Comparison of ENCODE assay signal across 23 cellular contexts in genomic region chr16:86085795-86086194, GRCh38.
A peak's percentile ranks its signal among the peaks of the same experiment; 100 is the strongest.
DNase-seq lines count a peak whose midpoint lies in the region; ATAC-seq, FAIRE-seq and TF ChIP-seq lines count a peak whose summit lies in the region.
"Had no signal": no experiment of that assay in that cellular context is flagged by ENCODE, and none has a peak within 500 bp of the region (broad histone marks: within the 10 kb centered on the region; RNA-seq: fewer than 3 reads in every experiment).

No MANE protein-coding gene starts in this region.

- H3K56ac ChIP-seq in IMR-90 (ENCODE audit: extremely low read depth, insufficient read depth, low read length): no peak overlapping the region

- H3K9me3 ChIP-seq in IMR-90 (ENCODE audit: control insufficient read depth, insufficient read depth, low read length): no peaks in the 10 kb centered on the region
- H3K9me3 ChIP-seq in K562 (replicated peaks; ENCODE audit: control insufficient read depth, insufficient read depth, low read depth, low read length): no peaks in the 10 kb centered on the region
- H3K9me3 ChIP-seq: Peyer's patch had no signal

- FAIRE-seq in K562 (lab: Jason Lieb, UNC): no peak
- FAIRE-seq: D721Med, GM12891 had no signal

- H3K79me1 ChIP-seq in IMR-90 (ENCODE audit: low read depth in 1 of 2, low read length in 2 of 2): no peaks in the 10 kb centered on the region

- ATAC-seq in IMR-90 (ENCODE audit: low read depth) (no peak), K562 (no peak; the same call in 2 of the 3 replicates), GM21619 (IDR thresholded peaks at IDR 0.05; ENCODE audit: unreplicated experiment) (no peak)
- ATAC-seq: Right ventricle myocardium inferior had no signal

- H3K9me1 ChIP-seq in IMR-90 (ENCODE audit: insufficient read depth, low read length) (no peaks in the 10 kb centered on the region), K562 (ENCODE audit: control insufficient read depth, insufficient read depth, low read length) (no peaks in the 10 kb centered on the region)

- POLR2A ChIA-PET in IMR-90 (lab: Charles Lee; ENCODE audit: unreplicated experiment): no interaction called here
- POLR2A ChIA-PET in K562 (lab: Yijun Ruan, JAX): interaction anchor here (0.8 kb wide), 1 partner anchor 12 kb away, joined by 3 read pairs; no protein-coding TSS in a partner anchor

- H2AFZ ChIP-seq in IMR-90 (replicated peaks; ENCODE audit: low read length, poor library complexity) (peak overlapping the region; percentile 65), K562 (ENCODE audit: low read depth, low read length) (no peak overlapping the region)

- DNase-seq in T-helper 2 cell treated with Interferon-gamma antibody and Interleukin-4, amounts not matched to agents 5 μg/mL and 100 μg/mL, for 36 hours (ENCODE audit: low spot score): no peak
- DNase-seq in T-helper 2 cell: no peak
- no peak for DNase-seq in IMR-90
- DNase-seq in K562 (ENCODE audit: extremely low read depth in 1 of 4, low spot score in 3 of 4): no peak
- peak; percentile 55 for DNase-seq in posterior vena cava (ENCODE audit: low spot score)
- DNase-seq in NCI-H1436 (lab: John Stamatoyannopoulos, UW): no peak
- DNase-seq in Ammon's horn (ENCODE audit: low spot score): no peak
- DNase-seq: 8988T; C1 segment of cervical spinal cord; CD8-positive, alpha-beta memory T cell; HFFc6; NCI-H146; NCI-H2029 treated with DMSO at 0.1 percent for 48 hours; NCI-H2171 treated with DMSO at 0.1 percent for 48 hours; NCI-H446 treated with DMSO at 0.1 percent for 48 hours; NCI-H69; NK-92 treated with Interleukin-12 subunit alpha and Interleukin-12 subunit beta, amount 100 ng/mL, for 24 hours had no signal

- in situ Hi-C loops in IMR-90 (cut with MboI; ENCODE audit: low sequenced_read_pairs): no loop called here
- in situ Hi-C loops in K562 (cut with MboI): no loop called here

- no peak overlapping the region for H3K18ac ChIP-seq in IMR-90 (ENCODE audit: low read depth, low read length)

- H3K36me3 Mint-ChIP-seq in T-helper 2 cell treated with Interferon-gamma antibody and Interleukin-4, amounts not matched to agents 5 μg/mL and 100 μg/mL, for 36 hours (ENCODE audit: low read depth): no peaks in the 10 kb centered on the region
- H3K36me3 Mint-ChIP-seq: CD8-positive, alpha-beta memory T cell had no signal

- no peak overlapping the region for H2BK20ac ChIP-seq in IMR-90 (ENCODE audit: low read depth, low read length)

- 0 out of 2 replicates have a peak overlapping the region, but pooled peaks have one; percentile 62 for H2AK5ac ChIP-seq in IMR-90 (ENCODE audit: low read depth, low read length)

- H3K4me1 Mint-ChIP-seq in T-helper 2 cell treated with Interferon-gamma antibody and Interleukin-4, amounts not matched to agents 5 μg/mL and 100 μg/mL, for 36 hours (ENCODE audit: low read depth): peaks cover 12% of the 10 kb centered on the region
- H3K4me1 Mint-ChIP-seq: CD8-positive, alpha-beta memory T cell had no signal

- H3K27ac Mint-ChIP-seq in T-helper 2 cell treated with Interferon-gamma antibody and Interleukin-4, amounts not matched to agents 5 μg/mL and 100 μg/mL, for 36 hours: peak overlapping the region; percentile 31
- H3K27ac Mint-ChIP-seq: CD8-positive, alpha-beta memory T cell; HFFc6 had no signal

- no peaks in the 10 kb centered on the region for H3K27me3 Mint-ChIP-seq in T-helper 2 cell treated with Interferon-gamma antibody and Interleukin-4, amounts not matched to agents 5 μg/mL and 100 μg/mL, for 36 hours (ENCODE audit: low read depth)

- H2BK15ac ChIP-seq in IMR-90 (ENCODE audit: low read depth, low read length): no peak overlapping the region

- no peak overlapping the region for H3K4me3 Mint-ChIP-seq in T-helper 2 cell treated with Interferon-gamma antibody and Interleukin-4, amounts not matched to agents 5 μg/mL and 100 μg/mL, for 36 hours
- H3K4me3 Mint-ChIP-seq: CD8-positive, alpha-beta memory T cell; HFFc6 had no signal

- no peak overlapping the region for H4K91ac ChIP-seq in IMR-90 (ENCODE audit: insufficient read depth, low read depth, low read length)

- H3K14ac ChIP-seq in IMR-90 (replicated peaks; ENCODE audit: low read depth, low read length): no peak overlapping the region

- H4K20me1 ChIP-seq in IMR-90 (ENCODE audit: insufficient read depth, low read length): no peaks in the 10 kb centered on the region
- H4K20me1 ChIP-seq in K562 (replicated peaks; ENCODE audit: control insufficient read depth, insufficient read depth, low read length): no peaks in the 10 kb centered on the region; the same call in 1 of the 2 replicates

- H3K9me3 Mint-ChIP-seq in T-helper 2 cell treated with Interferon-gamma antibody and Interleukin-4, amounts not matched to agents 5 μg/mL and 100 μg/mL, for 36 hours: no peaks in the 10 kb centered on the region
- H3K9me3 Mint-ChIP-seq: CD8-positive, alpha-beta memory T cell; HFFc6 had no signal

- TF ChIP-seq RAD21 in IMR-90 (IDR thresholded peaks at IDR 0.05; ENCODE audit: low read length) (no peak), K562 (CRISPR knock-in tag; conservative IDR thresholded peaks at IDR 0.05 in 1 of 2, IDR thresholded peaks at IDR 0.05 in 1 of 2) (no peak)

- CTCF ChIA-PET in IMR-90 (lab: Yijun Ruan, JAX): no interaction called here
- CTCF ChIA-PET in K562 (lab: Yijun Ruan, JAX; ENCODE audit: low intra/inter-chr PET ratio): interaction anchor here (0.9 kb wide), 1 partner anchor 435 kb away, joined by 4 read pairs; no protein-coding TSS in a partner anchor

- WGBS in IMR-90 (ENCODE audit: extremely low coverage in 2 of 2, insufficient read length in 1 of 2), 2 experiments: no CpG with 5 or more reads among the region's 8 CpGs
- 1% methylated on average over 8 of the region's 8 CpGs for WGBS in K562 (ENCODE audit: insufficient coverage, low coverage, missing lambda C conversion rate)

- dilution Hi-C loops in IMR-90 (cut with HindIII; ENCODE audit: low sequenced_read_pairs, unreplicated experiment): no loop called here

- H3K4me1 ChIP-seq in IMR-90 (ENCODE audit: control insufficient read depth, insufficient read depth, low read length) (peaks cover 2% of the 10 kb centered on the region; the same call in 1 of the 2 replicates), K562 (replicated peaks in 1 of 2; ENCODE audit: control insufficient read depth in 2 of 2, insufficient read depth in 2 of 2, low read length in 2 of 2) (no peaks in the 10 kb centered on the region)
- H3K4me1 ChIP-seq: Peyer's patch had no signal

- intact Hi-C loops in IMR-90 (cut with micrococcal nuclease): no loop called here
- intact Hi-C loops in K562 (cut with micrococcal nuclease): no loop called here
- intact Hi-C loops in posterior vena cava (cut with DNase I): no loop called here

- no peak overlapping the region for H2BK120ac ChIP-seq in IMR-90 (ENCODE audit: low read depth, low read length)

- H2BK5ac ChIP-seq in IMR-90 (ENCODE audit: low read depth, low read length, poor library complexity, severe bottlenecking): no peak overlapping the region

- H3K4me3 ChIP-seq in IMR-90 (ENCODE audit: insufficient read depth, low read depth, low read length) (no peak overlapping the region), K562 (no peak overlapping the region)
- H3K4me3 ChIP-seq: Peyer's patch had no signal

- H3K9ac ChIP-seq in IMR-90 (ENCODE audit: low read depth, low read length) (no peak overlapping the region), K562 (ENCODE audit: insufficient read depth in 1 of 2, low read depth in 2 of 2, low read length in 2 of 2) (no peak overlapping the region)
- H3K9ac ChIP-seq: KMS-11 had no signal

- no peak for TF ChIP-seq CTCF in IMR-90 (conservative IDR thresholded peaks at IDR 0.05; ENCODE audit: low read depth, low read length)
- TF ChIP-seq CTCF in K562 (IDR thresholded peaks at IDR 0.05 in 2 of 3, conservative IDR thresholded peaks at IDR 0.05 in 1 of 3; ENCODE audit: insufficient read depth in 2 of 3, low read depth in 1 of 3, low read length in 3 of 3): no peak

- H3K36me3 ChIP-seq in IMR-90 (ENCODE audit: control insufficient read depth, insufficient read depth, low read length) (no peaks in the 10 kb centered on the region), K562 (ENCODE audit: control insufficient read depth, insufficient read depth, low read length) (no peaks in the 10 kb centered on the region)
- H3K36me3 ChIP-seq: Peyer's patch had no signal

- BruUV-seq in IMR-90 (replicated peaks; lab: Mats Ljungman, UMichigan) (no TSS peak), K562 (replicated peaks; lab: Mats Ljungman, UMichigan) (no TSS peak)

- no peak overlapping the region for H2AK9ac ChIP-seq in IMR-90 (replicated peaks; ENCODE audit: low read depth, low read length, poor library complexity)

- no peak for TF ChIP-seq EP300 in K562 (IDR thresholded peaks at IDR 0.05; ENCODE audit: low read length)

- H4K8ac ChIP-seq in IMR-90 (ENCODE audit: low read depth in 2 of 2, low read length in 2 of 2): no peak overlapping the region

- no peak overlapping the region for H3K4me2 ChIP-seq in IMR-90 (ENCODE audit: low read depth, low read length)
- no peak overlapping the region for H3K4me2 ChIP-seq in K562 (ENCODE audit: insufficient read depth, low read length)
- H3K4me2 ChIP-seq: KMS-11 had no signal

- H4K5ac ChIP-seq in IMR-90 (ENCODE audit: low read depth, low read length): no peak overlapping the region

- H3K27ac ChIP-seq in IMR-90 (ENCODE audit: insufficient read depth, low read length) (no peak overlapping the region), K562 (ENCODE audit: extremely low read depth, low read depth, low read length) (no peak overlapping the region)
- H3K27ac ChIP-seq: KMS-11, Peyer's patch had no signal

- H3K27me3 ChIP-seq in IMR-90 (ENCODE audit: control insufficient read depth, insufficient read depth, low read length) (no peaks in the 10 kb centered on the region), K562 (ENCODE audit: control insufficient read depth in 2 of 2, insufficient read depth in 2 of 2, low read length in 2 of 2) (peaks cover 9 to 45% of the 10 kb centered on the region in 2 experiments; a peak in 3 of 5 replicates)
- H3K27me3 ChIP-seq: Peyer's patch had no signal

- H3K23ac ChIP-seq in IMR-90 (ENCODE audit: low read depth, low read length): no peak overlapping the region

- TF ChIP-seq POLR2A in IMR-90 (IDR thresholded peaks at IDR 0.05; ENCODE audit: low read depth, low read length) (no peak), K562 (conservative IDR thresholded peaks at IDR 0.05) (no peak)

- no peaks in the 10 kb centered on the region for H3K79me2 ChIP-seq in K562 (ENCODE audit: control insufficient read depth, insufficient read depth, low read length)

- no peak overlapping the region for H3K4ac ChIP-seq in IMR-90 (ENCODE audit: low read depth, low read length)

TF ChIP-seq in IMR-90, 13 proteins besides CTCF, POLR2A, EP300 and RAD21 (continues in another document):
- TF ChIP-seq CEBPB (IDR thresholded peaks at IDR 0.05; ENCODE audit: low read depth, low read length): no peak
